ENCODE assay signal across 9 cellular contexts in the genomic region with DNA sequence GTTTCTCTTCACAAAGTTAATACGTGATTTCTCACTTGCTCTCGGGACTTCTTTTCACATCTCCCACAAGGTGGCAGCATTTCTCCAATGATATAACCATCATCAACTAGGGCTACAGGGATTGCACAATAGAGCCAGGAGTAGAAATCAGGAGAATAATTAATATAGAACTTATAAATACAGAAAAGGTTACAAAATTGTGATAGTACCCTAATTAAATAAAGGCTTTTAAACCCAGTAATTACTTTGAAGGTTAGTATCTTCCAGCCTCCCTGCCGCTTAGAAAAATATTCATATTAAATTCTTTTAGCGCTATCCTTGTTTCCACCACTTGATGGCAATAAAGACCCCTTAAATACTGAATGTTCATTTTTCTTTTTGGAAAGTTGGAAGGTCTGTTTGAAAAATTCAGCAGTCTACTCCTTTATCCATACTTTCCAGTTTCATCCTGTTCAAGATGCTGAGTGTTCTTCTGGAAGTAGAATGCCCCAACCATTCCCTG.
DNase-seq lines count a peak whose midpoint lies in the region; ATAC-seq and TF ChIP-seq lines count a peak whose summit lies in the region.
"Had no signal": no experiment of that assay in that cellular context is flagged by ENCODE, and none has a peak within 500 bp of the region (broad histone marks: within the 10 kb centered on the region; RNA-seq: fewer than 3 reads in every experiment).

No MANE protein-coding gene starts in this region.

- WGBS in SK-N-SH (ENCODE audit: low lambda C conversion rate): 2% methylated on average over 4 of the region's 4 CpGs

- H3K27ac ChIP-seq in CD4-positive, alpha-beta memory T cell (ENCODE audit: low read depth, low read length): no peak overlapping the region
- H3K27ac ChIP-seq in SK-N-SH (ENCODE audit: low read depth in 2 of 2, low read length in 1 of 2) (no peak overlapping the region), coronary artery (no peak overlapping the region)

- peak overlapping the region; percentile 41; the same call in 1 of the 2 replicates for H3K4me2 ChIP-seq in SK-N-SH

- CTCF ChIA-PET in CD4-positive, alpha-beta memory T cell (lab: Charles Lee; ENCODE audit: partially characterized antibody): interaction anchor here (0.8 to 1.6 kb wide), 7 partner anchors 27 to 867 kb away, joined by 3 to 10 read pairs (median 4); no protein-coding TSS in a partner anchor
- CTCF ChIA-PET in SK-N-SH (lab: Yijun Ruan, JAX): interaction anchor here (0.7 to 1.4 kb wide), 6 partner anchors 9 to 18 kb away, joined by 3 to 6 read pairs (median 4); no protein-coding TSS in a partner anchor

- peak; percentile 56 for TF ChIP-seq RAD21 in SK-N-SH (IDR thresholded peaks at IDR 0.05; ENCODE audit: low read length)

- no peaks in the 10 kb centered on the region for H3K9me2 ChIP-seq in SK-N-SH

- H2AFZ ChIP-seq in SK-N-SH (ENCODE audit: low read depth): no peak overlapping the region; the same call in 1 of the 2 replicates

- H3K9ac ChIP-seq in SK-N-SH: no peak overlapping the region

- no peaks in the 10 kb centered on the region for H3K36me3 Mint-ChIP-seq in CD4-positive, alpha-beta memory T cell
- H3K36me3 Mint-ChIP-seq: activated naive CD8-positive, alpha-beta T cell had no signal

- DNase-seq in CD4-positive, alpha-beta memory T cell: peak; percentile 46 to 74 (median 70)
- DNase-seq in NCI-H1417 (lab: John Stamatoyannopoulos, UW): peak; percentile 59 to 93 (median 88)
- peak; percentile 47 for DNase-seq in SK-N-SH
- no peak for DNase-seq in coronary artery (ENCODE audit: low spot score)
- peak; percentile 75 to 79 for DNase-seq in lung microvascular endothelial cell (ENCODE audit: low read depth in 2 of 2)
- peak; percentile 48 for DNase-seq in ureter (ENCODE audit: low spot score)

- TF ChIP-seq EP300 in SK-N-SH (IDR thresholded peaks at IDR 0.05; ENCODE audit: borderline replicate concordance in 1 of 2, low read depth in 1 of 2, low read length in 1 of 2): no peak

- TF ChIP-seq CTCF in SK-N-SH (IDR thresholded peaks at IDR 0.05) (peak; percentile 96), coronary artery (IDR thresholded peaks at IDR 0.05) (peak; percentile 76)

- ATAC-seq in GM18520 (IDR thresholded peaks at IDR 0.05; ENCODE audit: unreplicated experiment) (peak; percentile 82), HG02970 (IDR thresholded peaks at IDR 0.05; ENCODE audit: low FRiP score, unreplicated experiment) (peak; percentile 79)

- peak overlapping the region in 3 of 8 donors; percentile 0 to 52 (median 35) for H3K4me3 Mint-ChIP-seq in CD4-positive, alpha-beta memory T cell
- H3K4me3 Mint-ChIP-seq: activated naive CD8-positive, alpha-beta T cell had no signal

- peaks cover 6% of the 10 kb centered on the region for H3K4me1 ChIP-seq in CD4-positive, alpha-beta memory T cell (ENCODE audit: insufficient read depth, low read length)
- H3K4me1 ChIP-seq in SK-N-SH (ENCODE audit: control insufficient read depth in 1 of 2, insufficient read depth in 2 of 2, low read depth in 1 of 2, low read length in 1 of 2): no peaks in the 10 kb centered on the region

- peaks cover 0 to 2% (median 0%) of the 10 kb centered on the region in 8 donors for H3K9me3 Mint-ChIP-seq in CD4-positive, alpha-beta memory T cell

- no peaks in the 10 kb centered on the region for H3F3A ChIP-seq in SK-N-SH (replicated peaks; ENCODE audit: insufficient read depth)

- no peaks in the 10 kb centered on the region for H3K36me3 ChIP-seq in CD4-positive, alpha-beta memory T cell (ENCODE audit: insufficient read depth, low read length)
- no peaks in the 10 kb centered on the region for H3K36me3 ChIP-seq in SK-N-SH (replicated peaks in 1 of 2; ENCODE audit: control insufficient read depth in 1 of 2, insufficient read depth in 2 of 2, low read length in 1 of 2)

- peaks cover 0 to 3% (median 1%) of the 10 kb centered on the region in 4 donors for H3K4me1 Mint-ChIP-seq in CD4-positive, alpha-beta memory T cell

- H3K27ac Mint-ChIP-seq in CD4-positive, alpha-beta memory T cell: no peak overlapping the region
- H3K27ac Mint-ChIP-seq: activated naive CD8-positive, alpha-beta T cell had no signal

- H4K20me1 ChIP-seq in SK-N-SH (ENCODE audit: insufficient read depth): no peaks in the 10 kb centered on the region

- POLR2A ChIA-PET in CD4-positive, alpha-beta memory T cell (lab: Charles Lee; ENCODE audit: partially characterized antibody): no interaction called here
- POLR2A ChIA-PET in SK-N-SH (lab: Yijun Ruan, JAX): no interaction called here

- H3K79me2 ChIP-seq in SK-N-SH (ENCODE audit: insufficient read depth): no peaks in the 10 kb centered on the region

- no peaks in the 10 kb centered on the region for H3K27me3 ChIP-seq in CD4-positive, alpha-beta memory T cell (ENCODE audit: insufficient read depth, low read length)
- H3K27me3 ChIP-seq in SK-N-SH (ENCODE audit: insufficient read depth): peaks cover 9% of the 10 kb centered on the region; the same call in 1 of the 2 replicates

- no peaks in the 10 kb centered on the region for H3K9me3 ChIP-seq in CD4-positive, alpha-beta memory T cell (ENCODE audit: control insufficient read depth in 1 of 2, low read length in 2 of 2)
- no peaks in the 10 kb centered on the region for H3K9me3 ChIP-seq in SK-N-SH

- H3K27me3 Mint-ChIP-seq in CD4-positive, alpha-beta memory T cell: peaks cover 1 to 2% of the 10 kb centered on the region in 2 donors

- intact Hi-C loops in CD4-positive, alpha-beta memory T cell (cut with micrococcal nuclease): loop anchor here (1.0 to 5.0 kb wide), 8 partner anchors 61 to 954 kb away; no protein-coding TSS in a partner anchor

- no peak overlapping the region for H3K4me3 ChIP-seq in CD4-positive, alpha-beta memory T cell (ENCODE audit: low read length in 2 of 2)
- H3K4me3 ChIP-seq in SK-N-SH (ENCODE audit: low read depth in 2 of 2, low read length in 1 of 2) (peak overlapping the region in 1 of 2 experiments; percentile 40; a peak in 1 of 4 replicates), coronary artery (peak overlapping the region; percentile 25)

TF ChIP-seq in SK-N-SH, 30 proteins besides CTCF, POLR2A, EP300 and RAD21:
- TF ChIP-seq GATA2 (CRISPR knock-in tag; IDR thresholded peaks at IDR 0.05) (no peak), FOSL2 (IDR thresholded peaks at IDR 0.05; ENCODE audit: borderline replicate concordance, low read depth) (no peak), SMC3 (IDR thresholded peaks at IDR 0.05; ENCODE audit: low read depth, low read length) (peak; percentile 45; the same call in 1 of the 2 replicates)
